18 cellular contexts compared by ENCODE assay signal in the genomic region with DNA sequence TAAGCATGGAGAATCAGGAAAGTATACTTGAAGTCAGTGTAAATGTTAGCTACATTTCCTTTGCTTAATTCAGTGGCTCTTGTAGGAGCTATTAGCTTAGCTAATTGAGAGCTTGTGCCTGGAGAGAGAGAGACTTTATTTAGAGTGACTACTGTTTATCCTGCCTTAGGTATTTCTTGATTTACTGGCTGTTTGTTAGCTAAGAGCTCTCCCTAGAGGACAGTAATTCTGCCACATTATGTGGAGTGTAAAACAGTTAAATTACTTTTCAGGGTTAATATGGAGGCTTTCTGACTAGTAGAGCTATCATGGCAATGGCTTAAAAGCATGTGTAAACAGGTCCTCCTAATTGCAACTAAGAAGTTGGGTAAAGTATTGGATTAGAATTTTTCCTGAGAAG.
DNase-seq lines count a peak whose midpoint lies in the region; ATAC-seq and TF ChIP-seq lines count a peak whose summit lies in the region.
"Had no signal": no experiment of that assay in that cellular context is flagged by ENCODE, and none has a peak within 500 bp of the region (broad histone marks: within the 10 kb centered on the region; RNA-seq: fewer than 3 reads in every experiment).

No MANE protein-coding gene starts in this region.

- BruUV-seq in PC-3 (replicated peaks; lab: Mats Ljungman, UMichigan) = no TSS peak

- H3K27ac Mint-ChIP-seq in neural progenitor cell = no peak overlapping the region
- H3K27ac Mint-ChIP-seq: T-cell had no signal

- H3K79me2 ChIP-seq in Loucy (ENCODE audit: insufficient read depth, low read length) (no peaks in the 10 kb centered on the region), PC-3 (ENCODE audit: low read length) (no peaks in the 10 kb centered on the region), neural progenitor cell (ENCODE audit: low read depth) (no peaks in the 10 kb centered on the region)

- H3K9me3 Mint-ChIP-seq in neural progenitor cell = no peaks in the 10 kb centered on the region

- intact Hi-C loops in PC-3 (cut with micrococcal nuclease) = loop anchor here (1.0 to 10.0 kb wide), 3 partner anchors 67 to 289 kb away; no protein-coding TSS in a partner anchor

- POLR2A ChIA-PET in PC-3 (lab: Charles Lee; ENCODE audit: unreplicated experiment) = no interaction called here

- H3K4me3 Mint-ChIP-seq in neural progenitor cell = no peak overlapping the region
- H3K4me3 Mint-ChIP-seq: T-cell had no signal

- H3K36me3 Mint-ChIP-seq in neural progenitor cell = no peaks in the 10 kb centered on the region
- H3K36me3 Mint-ChIP-seq: T-cell had no signal

- TF ChIP-seq CTCF in Loucy (conservative IDR thresholded peaks at IDR 0.05; ENCODE audit: low read length) (peak; percentile 38), PC-3 (conservative IDR thresholded peaks at IDR 0.05; ENCODE audit: low read depth, low read length) (peak; percentile 63), neural progenitor cell (IDR thresholded peaks at IDR 0.05) (peak; percentile 9)

- H3K4me1 ChIP-seq in Loucy (ENCODE audit: insufficient read depth, low read length, poor library complexity, severe bottlenecking) = no peaks in the 10 kb centered on the region
- H3K4me1 ChIP-seq in PC-3 (ENCODE audit: insufficient read depth, low read length) = peaks cover 5% of the 10 kb centered on the region; the same call in 1 of the 2 replicates
- no peaks in the 10 kb centered on the region for H3K4me1 ChIP-seq in neural progenitor cell
- H3K4me1 ChIP-seq: BLaER1 had no signal

- H3K27ac ChIP-seq in PC-3 (ENCODE audit: low read length) (no peak overlapping the region), neural progenitor cell (no peak overlapping the region)
- H3K27ac ChIP-seq: BLaER1 had no signal

- H3K27me3 Mint-ChIP-seq in neural progenitor cell (ENCODE audit: insufficient read depth, low read depth) = peaks cover 2% of the 10 kb centered on the region
- H3K27me3 Mint-ChIP-seq: T-cell had no signal

- H4K20me1 ChIP-seq in Loucy (ENCODE audit: insufficient read depth, low read length, poor library complexity, severe bottlenecking) (no peaks in the 10 kb centered on the region), PC-3 (ENCODE audit: low read length) (no peaks in the 10 kb centered on the region), neural progenitor cell (ENCODE audit: low read depth) (no peaks in the 10 kb centered on the region)
- H4K20me1 ChIP-seq: BLaER1 had no signal

- DNase-seq in NCI-H1417 (lab: John Stamatoyannopoulos, UW) (peak in 2 of 3 experiments; percentile 34 to 37), NCI-H1417 treated with DMSO at 0.1 percent for 48 hours (lab: John Stamatoyannopoulos, UW) (no peak), PC-3 (peak; percentile 40), neural progenitor cell (ENCODE audit: low spot score) (no peak), GM19240 (ENCODE audit: insufficient read length, low spot score) (no peak)
- DNase-seq in activated CD4-positive, CD25-positive, alpha-beta regulatory T cell (lab: John Stamatoyannopoulos, UW) = no peak
- DNase-seq: 8988T, Karpas-422, MV-4-11, NCI-H1694 treated with DMSO at 0.1 percent for 48 hours, NCI-H2171, NCI-H446, SK-N-SH, T-cell had no signal

- H3K36me3 ChIP-seq in Loucy (ENCODE audit: insufficient read depth, low read length) (no peaks in the 10 kb centered on the region), PC-3 (ENCODE audit: low read depth, low read length) (no peaks in the 10 kb centered on the region), neural progenitor cell (no peaks in the 10 kb centered on the region)
- H3K36me3 ChIP-seq: BLaER1 had no signal

- H3K9me2 ChIP-seq in Loucy (replicated peaks; ENCODE audit: low read depth, low read length) (no peaks in the 10 kb centered on the region), PC-3 (replicated peaks; ENCODE audit: low read length) (no peaks in the 10 kb centered on the region)
- H3K9me2 ChIP-seq: SK-N-SH had no signal

- H3K27me3 ChIP-seq in Loucy (ENCODE audit: insufficient read depth, low read length, poor library complexity, severe bottlenecking) (no peaks in the 10 kb centered on the region), PC-3 (ENCODE audit: low read length) (no peaks in the 10 kb centered on the region), neural progenitor cell (no peaks in the 10 kb centered on the region)
- H3K27me3 ChIP-seq: BLaER1 had no signal

- CTCF ChIA-PET in PC-3 (lab: Charles Lee) = interaction anchor here (0.6 to 2.1 kb wide), 4 partner anchors 94 to 100 kb away, joined by 4 to 22 read pairs (median 6); no protein-coding TSS in a partner anchor

- H3K4me3 ChIP-seq in Loucy (ENCODE audit: low read length, poor library complexity, severe bottlenecking) (no peak overlapping the region), PC-3 (ENCODE audit: low read length) (no peak overlapping the region), neural progenitor cell (no peak overlapping the region)
- H3K4me3 ChIP-seq: BLaER1 had no signal

- H2AFZ ChIP-seq in Loucy (ENCODE audit: low read length) (peak overlapping the region; percentile 42; the same call in 1 of the 2 replicates), PC-3 (ENCODE audit: low read length) (no peak overlapping the region), neural progenitor cell (replicated peaks) (no peak overlapping the region)

- peaks cover 8% of the 10 kb centered on the region for H3K4me1 Mint-ChIP-seq in neural progenitor cell
- H3K4me1 Mint-ChIP-seq: T-cell had no signal

- H3K9ac ChIP-seq in Loucy (ENCODE audit: low read depth, low read length, poor library complexity, severe bottlenecking) (no peak overlapping the region), PC-3 (ENCODE audit: low read length) (no peak overlapping the region), neural progenitor cell (no peak overlapping the region)
- H3K9ac ChIP-seq: BLaER1, SK-N-SH had no signal

- H3K9me3 ChIP-seq in Loucy (ENCODE audit: insufficient read depth, low read depth, low read length) (no peaks in the 10 kb centered on the region), PC-3 (ENCODE audit: low read length) (no peaks in the 10 kb centered on the region), neural progenitor cell (ENCODE audit: low read depth) (no peaks in the 10 kb centered on the region)
- H3K9me3 ChIP-seq: BLaER1, SK-N-SH had no signal

- H3K4me2 ChIP-seq in Loucy (ENCODE audit: low read depth, low read length, poor library complexity, severe bottlenecking) (no peak overlapping the region), PC-3 (ENCODE audit: low read length) (no peak overlapping the region), neural progenitor cell (no peak overlapping the region)
- H3K4me2 ChIP-seq: BLaER1, SK-N-SH had no signal

- ATAC-seq in PC-3 (peak; percentile 43), GM18858 (IDR thresholded peaks at IDR 0.05; ENCODE audit: unreplicated experiment) (no peak)
- ATAC-seq: Right ventricle myocardium inferior, T-cell had no signal

- no peaks in the 10 kb centered on the region for H3F3A ChIP-seq in Loucy (ENCODE audit: low read depth)
- H3F3A ChIP-seq in PC-3 (ENCODE audit: low read length, unreplicated experiment) = no peaks in the 10 kb centered on the region
- no peaks in the 10 kb centered on the region for H3F3A ChIP-seq in neural progenitor cell (ENCODE audit: low read depth)

Comparison
In these comparisons a context has a peak if more than half of its experiments do, and no peak if none do; other contexts are left out.
1. DNase-seq: peak in NCI-H1417 (2 of 3) and PC-3 (single experiment); none in NCI-H1417 treated with DMSO at 0.1 percent for 48 hours (single experiment), neural progenitor cell (single experiment), GM19240 (single experiment) and activated CD4-positive, CD25-positive, alpha-beta regulatory T cell (0 of 4).
2. CTCF ChIP-seq: peak in every context shown above with its lines; median percentile 63 in PC-3; 38 in Loucy; 9 in neural progenitor cell.